ENCODE assay signal across 13 cellular contexts in the genomic region with DNA sequence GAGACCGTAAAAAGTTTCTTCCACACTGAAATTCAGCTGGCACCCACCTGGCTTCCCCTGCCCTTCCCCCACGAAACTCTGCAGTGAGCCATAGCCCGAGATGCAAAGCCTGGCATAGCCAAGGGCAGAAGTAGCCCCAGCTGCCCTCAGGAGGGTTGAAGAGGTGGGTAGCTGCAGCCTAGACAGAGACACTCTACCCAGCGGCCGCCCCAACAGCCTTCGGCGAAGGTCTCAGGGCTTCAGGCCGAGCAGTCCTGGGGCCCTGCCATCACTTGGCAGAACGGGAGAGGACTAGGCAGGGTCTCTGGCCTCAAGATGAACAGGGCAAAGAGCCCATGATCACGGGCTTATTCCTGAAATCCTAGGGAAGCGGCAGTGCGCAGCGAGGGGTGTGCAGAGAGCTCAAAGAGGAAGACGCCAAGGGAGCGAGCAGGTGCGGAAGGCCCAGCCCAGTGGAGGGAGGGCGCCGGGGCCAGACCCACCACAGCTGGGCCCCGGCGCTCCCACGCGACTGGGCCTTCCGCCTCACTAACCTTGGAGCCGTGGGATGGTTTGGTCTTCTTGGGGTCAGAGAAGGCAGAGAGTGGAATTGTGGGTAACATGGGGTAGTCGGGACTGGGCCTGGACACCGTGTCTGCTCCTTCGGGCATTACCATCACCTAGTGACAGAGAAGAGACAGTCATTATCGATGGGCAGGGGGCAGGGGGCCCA.
"Had no signal": no experiment of that assay in that cellular context is flagged by ENCODE, and none has a peak within 500 bp of the region (broad histone marks: within the 10 kb centered on the region; RNA-seq: fewer than 3 reads in every experiment).

No MANE protein-coding gene starts in this region.

- ATAC-seq: foreskin keratinocyte, left lung, T-cell had no signal

- H3K9me3 ChIP-seq: esophagus squamous epithelium, left lung, tibial artery had no signal

- H3K4me3 Mint-ChIP-seq: activated T-helper 1 cell treated with anti-CD3 and anti-CD28 coated beads, Interleukin-12 subunit alpha, Interleukin-12 subunit beta, Interleukin-2, Interleukin-4 antibody, amounts not matched to agents 30 ng/mL and 10 ng/mL and 1 ng/mL, durations not matched to agents 14 hours and 24 hours and 36 hours; T-cell had no signal

- H3K9me3 Mint-ChIP-seq: activated T-helper 1 cell treated with anti-CD3 and anti-CD28 coated beads, Interleukin-12 subunit alpha, Interleukin-12 subunit beta, Interleukin-2, Interleukin-4 antibody, amounts not matched to agents 30 ng/mL and 10 ng/mL and 1 ng/mL, durations not matched to agents 14 hours and 24 hours and 36 hours; T-cell had no signal

- H3K27me3 Mint-ChIP-seq: T-cell had no signal

- DNase-seq: activated naive CD4-positive, alpha-beta T cell; esophagus squamous epithelium; foreskin keratinocyte; head of caudate nucleus; mesendoderm; T-cell; T1000; tibial artery had no signal

- H3K4me1 ChIP-seq: foreskin keratinocyte had no signal

- H3K4me3 ChIP-seq: dorsolateral prefrontal cortex, esophagus squamous epithelium, left lung, skin epidermis, tibial artery had no signal

- H3K27ac Mint-ChIP-seq: activated T-helper 1 cell treated with anti-CD3 and anti-CD28 coated beads, Interleukin-12 subunit alpha, Interleukin-12 subunit beta, Interleukin-2, Interleukin-4 antibody, amounts not matched to agents 30 ng/mL and 10 ng/mL and 1 ng/mL, durations not matched to agents 14 hours and 24 hours and 36 hours; T-cell had no signal

- H3K27me3 ChIP-seq: dorsolateral prefrontal cortex, esophagus squamous epithelium, foreskin keratinocyte, left lung, tibial artery had no signal

- H3K27ac ChIP-seq: esophagus squamous epithelium, foreskin keratinocyte, left lung, skin epidermis, tibial artery, VCaP had no signal
